ENCODE assay signal across 7 cellular contexts in genomic region chr20:9514461-9515210, GRCh38.
DNase-seq lines count a peak whose midpoint lies in the region; ATAC-seq lines count a peak whose summit lies in the region.

A gene with protein sequence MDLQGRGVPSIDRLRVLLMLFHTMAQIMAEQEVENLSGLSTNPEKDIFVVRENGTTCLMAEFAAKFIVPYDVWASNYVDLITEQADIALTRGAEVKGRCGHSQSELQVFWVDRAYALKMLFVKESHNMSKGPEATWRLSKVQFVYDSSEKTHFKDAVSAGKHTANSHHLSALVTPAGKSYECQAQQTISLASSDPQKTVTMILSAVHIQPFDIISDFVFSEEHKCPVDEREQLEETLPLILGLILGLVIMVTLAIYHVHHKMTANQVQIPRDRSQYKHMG (plus strand): TSS chr20:9514590. CDS start chr20:9514853, 263 bp downstream.

- peak; percentile 36 to 60 for ATAC-seq in stimulated activated naive B cell treated with anti-CD40 and anti-IgM and Interleukin-4, amounts not matched to agents 10 μg/mL and 1 μg/mL and 100 μg/mL, for 72 hours (replicated peaks)
- ATAC-seq in GM21381 (IDR thresholded peaks at IDR 0.05; ENCODE audit: unreplicated experiment): no peak
- ATAC-seq in activated CD4-positive, CD25-positive, alpha-beta regulatory T cell treated with anti-CD3 and anti-CD28 coated beads, Interleukin-2, amount 50 U/mL, for 24 hours: no peak

- H3K27me3 Mint-ChIP-seq in stimulated activated naive B cell treated with anti-CD40 and anti-IgM and Interleukin-4, amounts not matched to agents 10 μg/mL and 1 μg/mL and 100 μg/mL, for 72 hours: peaks cover 52 to 57% of the 10 kb centered on the region in 2 donors

- H3K4me3 Mint-ChIP-seq in stimulated activated naive B cell treated with anti-CD40 and anti-IgM and Interleukin-4, amounts not matched to agents 10 μg/mL and 1 μg/mL and 100 μg/mL, for 72 hours: peak within 1 kb of the TSS; percentile 75 to 79

- H3K27ac Mint-ChIP-seq in stimulated activated naive B cell treated with anti-CD40 and anti-IgM and Interleukin-4, amounts not matched to agents 10 μg/mL and 1 μg/mL and 100 μg/mL, for 72 hours: peak within 1 kb of the TSS; percentile 47

- DNase-seq in HuH-7.5 (ENCODE audit: low spot score) (peak; percentile 65), SIG-M5 treated with dmso at 0.1 percent for 504 hours (lab: John Stamatoyannopoulos, UW; ENCODE audit: unreplicated experiment) (peak; percentile 94), hypothalamus (lab: John Stamatoyannopoulos, UW) (peak in 26 of 51 donors; percentile 8 to 69 (median 34)), SW 1271 (lab: John Stamatoyannopoulos, UW) (no peak)
- DNase-seq in stimulated activated naive B cell treated with anti-CD40 and anti-IgM and Interleukin-4, amounts not matched to agents 10 μg/mL and 1 μg/mL and 100 μg/mL, for 72 hours: no peak

- peaks cover 25 to 46% of the 10 kb centered on the region in 2 donors for H3K4me1 Mint-ChIP-seq in stimulated activated naive B cell treated with anti-CD40 and anti-IgM and Interleukin-4, amounts not matched to agents 10 μg/mL and 1 μg/mL and 100 μg/mL, for 72 hours

- H3K36me3 Mint-ChIP-seq in stimulated activated naive B cell treated with anti-CD40 and anti-IgM and Interleukin-4, amounts not matched to agents 10 μg/mL and 1 μg/mL and 100 μg/mL, for 72 hours: no peaks in the 10 kb centered on the region

- no peaks in the 10 kb centered on the region for H3K9me3 Mint-ChIP-seq in stimulated activated naive B cell treated with anti-CD40 and anti-IgM and Interleukin-4, amounts not matched to agents 10 μg/mL and 1 μg/mL and 100 μg/mL, for 72 hours

Comparison
In these comparisons a context has a peak if more than half of its experiments do, and no peak if none do; other contexts are left out.
1. DNase-seq: peak in HuH-7.5 (single experiment), SIG-M5 treated with dmso at 0.1 percent for 504 hours (single experiment) and hypothalamus (26 of 51); none in stimulated activated naive B cell treated with anti-CD40 and anti-IgM and Interleukin-4, amounts not matched to agents 10 μg/mL and 1 μg/mL and 100 μg/mL, for 72 hours (single experiment) and SW 1271 (0 of 2).
2. ATAC-seq: peak in stimulated activated naive B cell treated with anti-CD40 and anti-IgM and Interleukin-4, amounts not matched to agents 10 μg/mL and 1 μg/mL and 100 μg/mL, for 72 hours (2 of 2); none in GM21381 (single experiment) and activated CD4-positive, CD25-positive, alpha-beta regulatory T cell treated with anti-CD3 and anti-CD28 coated beads, Interleukin-2, amount 50 U/mL, for 24 hours (0 of 2).